ENCODE assay signal across 8 cellular contexts in the genomic region with DNA sequence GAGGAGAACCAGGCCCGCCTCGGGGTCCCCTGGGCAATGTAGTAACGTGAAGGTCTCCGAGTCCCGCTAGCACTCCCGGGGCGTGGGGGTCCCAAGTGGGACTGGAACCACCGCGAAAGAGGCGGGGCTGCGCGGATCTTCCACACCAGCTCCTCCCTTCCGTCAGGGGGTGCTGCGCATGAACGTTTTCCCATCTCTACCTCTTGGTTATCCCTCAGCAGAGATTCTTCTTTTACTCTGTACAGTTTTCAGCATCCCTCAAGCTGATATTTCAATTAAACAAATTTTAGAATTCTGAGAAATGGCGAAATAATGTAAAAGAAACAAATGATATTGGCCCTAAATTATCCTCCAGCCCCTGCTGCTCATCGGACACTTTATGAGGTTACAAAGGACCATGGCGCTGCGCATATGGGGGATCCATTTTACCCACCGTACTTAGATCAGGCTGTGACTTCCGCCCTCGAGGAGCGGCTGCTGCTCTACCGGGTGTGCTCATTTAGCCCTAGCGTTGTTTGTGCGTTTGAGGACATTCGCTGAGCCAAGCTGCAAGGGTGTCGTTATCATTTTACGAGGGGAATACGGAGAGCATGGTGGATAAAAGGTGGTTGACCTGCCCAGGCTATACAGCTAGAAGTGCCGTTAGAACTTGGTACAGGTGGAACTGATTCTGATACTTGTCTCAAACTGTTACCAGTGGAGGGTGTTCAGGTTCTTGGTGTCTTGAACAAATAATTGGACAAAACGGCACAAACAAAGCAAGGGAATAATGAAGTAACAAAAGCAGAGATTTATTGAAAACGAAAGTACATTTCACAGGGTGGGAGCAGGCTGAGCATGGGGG.
A peak's percentile ranks its signal among the peaks of the same experiment; 100 is the strongest.
DNase-seq lines count a peak whose midpoint lies in the region; TF ChIP-seq lines count a peak whose summit lies in the region.

No MANE protein-coding gene starts in this region.

- TF ChIP-seq CTCF in MM.1S (IDR thresholded peaks at IDR 0.05; ENCODE audit: low read length) = peak; percentile 55

- H3K27ac ChIP-seq in MM.1S (ENCODE audit: low read length) (peak overlapping the region; percentile 92), SJCRH30 (peak overlapping the region; percentile 80), temporal lobe (ENCODE audit: low read depth, low read length) (peak overlapping the region; percentile 89)

- H3K36me3 Mint-ChIP-seq in activated naive CD4-positive, alpha-beta T cell treated with anti-CD3 and anti-CD28 coated beads, Interleukin-2, amount 10 ng/mL, durations not matched to agents 7 days and 5 days = no peaks in the 10 kb centered on the region

- H3K4me1 ChIP-seq in MM.1S (ENCODE audit: low read length) (peaks cover 32% of the 10 kb centered on the region), SJCRH30 (no peaks in the 10 kb centered on the region)

- H3K9me3 ChIP-seq in MM.1S (replicated peaks; ENCODE audit: insufficient read depth, low read length) = no peaks in the 10 kb centered on the region
- H3K9me3 ChIP-seq in SJCRH30 (replicated peaks) = no peaks in the 10 kb centered on the region

- H3K27ac Mint-ChIP-seq in activated naive CD4-positive, alpha-beta T cell treated with anti-CD3 and anti-CD28 coated beads, Interleukin-2, amount 10 ng/mL, durations not matched to agents 7 days and 5 days = peak overlapping the region; percentile 95

- peaks cover 23% of the 10 kb centered on the region for H3F3A ChIP-seq in MM.1S (ENCODE audit: insufficient read depth, low read length)

- DNase-seq in GM03348 (ENCODE audit: low spot score) (peak; percentile 89), HCEC 1CT (peak; percentile 87), MM.1S (peak; percentile 92), SJCRH30 (peak; percentile 92 to 97), glomerular visceral epithelial cell (ENCODE audit: extremely low spot score) (peak; percentile 89), occipital lobe (lab: John Stamatoyannopoulos, UW) (peak; percentile 75)
- DNase-seq in activated naive CD4-positive, alpha-beta T cell treated with anti-CD3 and anti-CD28 coated beads, Interleukin-2, amount 10 ng/mL, durations not matched to agents 7 days and 5 days = peak; percentile 86

- H3K36me3 ChIP-seq in MM.1S (replicated peaks; ENCODE audit: insufficient read depth, low read length) (no peaks in the 10 kb centered on the region), SJCRH30 (no peaks in the 10 kb centered on the region)

- peak overlapping the region; percentile 93 for H2AFZ ChIP-seq in MM.1S (ENCODE audit: low read length)

- H3K9ac ChIP-seq in MM.1S (ENCODE audit: low read length) = peak overlapping the region; percentile 81

- H3K4me2 ChIP-seq in MM.1S (ENCODE audit: low read depth, low read length) = peak overlapping the region; percentile 91

- peaks cover 13% of the 10 kb centered on the region for H3K27me3 Mint-ChIP-seq in activated naive CD4-positive, alpha-beta T cell treated with anti-CD3 and anti-CD28 coated beads, Interleukin-2, amount 10 ng/mL, durations not matched to agents 7 days and 5 days

- no peaks in the 10 kb centered on the region for H3K79me2 ChIP-seq in MM.1S (ENCODE audit: low read length)

- no peaks in the 10 kb centered on the region for H4K20me1 ChIP-seq in MM.1S (ENCODE audit: insufficient read depth, low read length)

- H3K27me3 ChIP-seq in MM.1S (replicated peaks; ENCODE audit: insufficient read depth, low read length) = no peaks in the 10 kb centered on the region
- no peaks in the 10 kb centered on the region for H3K27me3 ChIP-seq in SJCRH30

- H3K4me1 Mint-ChIP-seq in activated naive CD4-positive, alpha-beta T cell treated with anti-CD3 and anti-CD28 coated beads, Interleukin-2, amount 10 ng/mL, durations not matched to agents 7 days and 5 days = peaks cover 22% of the 10 kb centered on the region

- peak overlapping the region; percentile 80 for H3K4me3 Mint-ChIP-seq in activated naive CD4-positive, alpha-beta T cell treated with anti-CD3 and anti-CD28 coated beads, Interleukin-2, amount 10 ng/mL, durations not matched to agents 7 days and 5 days

- CTCF ChIA-PET in activated naive CD4-positive, alpha-beta T cell treated with anti-CD3 and anti-CD28 coated beads, Interleukin-2, amount 10 ng/mL, durations not matched to agents 7 days and 5 days (lab: Charles Lee) = interaction anchor here (0.7 to 1.3 kb wide), 3 partner anchors 75 to 536 kb away, joined by 3 read pairs; no protein-coding TSS in a partner anchor

- no peaks in the 10 kb centered on the region for H3K9me3 Mint-ChIP-seq in activated naive CD4-positive, alpha-beta T cell treated with anti-CD3 and anti-CD28 coated beads, Interleukin-2, amount 10 ng/mL, durations not matched to agents 7 days and 5 days

- H3K4me3 ChIP-seq in MM.1S (ENCODE audit: low read length) = peak overlapping the region; percentile 73
- peak overlapping the region; percentile 70 for H3K4me3 ChIP-seq in SJCRH30

- H3K9me2 ChIP-seq in MM.1S (replicated peaks; ENCODE audit: insufficient read depth, low read length) = no peaks in the 10 kb centered on the region

Comparison
In these comparisons a context has a peak if more than half of its experiments do, and no peak if none do; other contexts are left out.
1. Peak in every context shown above with its lines: DNase-seq, H3K4me3 ChIP-seq and H3K27ac ChIP-seq.